ENCODE assay signal across 18 cellular contexts in genomic region chr12:23585156-23585781, GRCh38.
A peak's percentile ranks its signal among the peaks of the same experiment; 100 is the strongest.
DNase-seq lines count a peak whose midpoint lies in the region; ATAC-seq and TF ChIP-seq lines count a peak whose summit lies in the region.
"Had no signal": no experiment of that assay in that cellular context is flagged by ENCODE, and none has a peak within 500 bp of the region (broad histone marks: within the 10 kb centered on the region; RNA-seq: fewer than 3 reads in every experiment).

No MANE protein-coding gene starts in this region.

- H2BK12ac ChIP-seq in H9 (ENCODE audit: insufficient read length, low read depth, low read length) = no peak overlapping the region

- H3K56ac ChIP-seq in H9 (ENCODE audit: insufficient read length, low read depth, low read length) = no peak overlapping the region

- H2BK15ac ChIP-seq in H9 (ENCODE audit: low read depth, low read length) = no peak overlapping the region

- H3K4me1 ChIP-seq in H9 (ENCODE audit: insufficient read depth, low read length) (peaks cover 2% of the 10 kb centered on the region; the same call in 1 of the 2 replicates), iPS-20b (ENCODE audit: insufficient read depth, low read length) (peaks cover 23% of the 10 kb centered on the region; the same call in 1 of the 2 replicates)
- H3K4me1 ChIP-seq: BLaER1 had no signal

- H3K27me3 Mint-ChIP-seq in H9 (ENCODE audit: low read depth) (no peaks in the 10 kb centered on the region), WTC11 (ENCODE audit: low read depth) (no peaks in the 10 kb centered on the region), progenitor cell of endocrine pancreas (no peaks in the 10 kb centered on the region)
- H3K27me3 Mint-ChIP-seq in activated CD4-positive, alpha-beta T cell treated with anti-CD3 and anti-CD28 coated beads, Interleukin-2, amount 10 ng/mL, durations not matched to agents 7 days and 5 days = no peaks in the 10 kb centered on the region
- H3K27me3 Mint-ChIP-seq: CD4-positive, CD25-positive, alpha-beta regulatory T cell; IgD-negative memory B cell had no signal

- DNase-seq in H9 (no peak), WTC11 (ENCODE audit: low spot score) (no peak), progenitor cell of endocrine pancreas (ENCODE audit: low spot score, unreplicated experiment) (no peak), SHP77 treated with DMSO at 0.1 percent for 48 hours (lab: John Stamatoyannopoulos, UW) (no peak), GM13976 (ENCODE audit: low spot score) (no peak)
- DNase-seq in activated CD4-positive, alpha-beta T cell treated with anti-CD3 and anti-CD28 coated beads, Interleukin-2, amount 10 ng/mL, durations not matched to agents 7 days and 5 days = no peak
- DNase-seq: CD4-positive, CD25-positive, alpha-beta regulatory T cell; MM.1S; NCI-H1694; NCI-H2029 treated with DMSO at 0.1 percent for 48 hours; NCI-H2227 treated with DMSO at 0.1 percent for 48 hours; SHP77 had no signal

- no peak overlapping the region for H4K8ac ChIP-seq in H9 (replicated peaks; ENCODE audit: insufficient read length, low read depth, low read length)

- no peak for TF ChIP-seq CTCF in H9 (conservative IDR thresholded peaks at IDR 0.05)
- no peak for TF ChIP-seq CTCF in WTC11 (IDR thresholded peaks at IDR 0.05)
- TF ChIP-seq CTCF in progenitor cell of endocrine pancreas (IDR thresholded peaks at IDR 0.05; ENCODE audit: unreplicated experiment) = no peak
- TF ChIP-seq CTCF in GM13976 (IDR thresholded peaks at IDR 0.05; ENCODE audit: borderline replicate concordance, control extremely low read depth, extremely low read depth, insufficient read depth, missing control alignments) = no peak

- H3K23ac ChIP-seq in H9 (ENCODE audit: insufficient read length, low read depth, low read length) = no peak overlapping the region

- in situ Hi-C loops in GM13976 (cut with MboI; ENCODE audit: low sequenced_read_pairs, unreplicated experiment) = no loop called here

- H3K14ac ChIP-seq in H9 (ENCODE audit: insufficient read depth, low read length) = no peak overlapping the region; the same call in 1 of the 2 replicates

- peak overlapping the region; percentile 95 to 99 (median 98) for H3K27ac Mint-ChIP-seq in H9
- peak overlapping the region; percentile 98 for H3K27ac Mint-ChIP-seq in WTC11
- peak overlapping the region; percentile 47 for H3K27ac Mint-ChIP-seq in progenitor cell of endocrine pancreas
- no peak overlapping the region for H3K27ac Mint-ChIP-seq in activated CD4-positive, alpha-beta T cell treated with anti-CD3 and anti-CD28 coated beads, Interleukin-2, amount 10 ng/mL, durations not matched to agents 7 days and 5 days
- H3K27ac Mint-ChIP-seq: CD4-positive, CD25-positive, alpha-beta regulatory T cell; IgD-negative memory B cell had no signal

- H3K79me2 ChIP-seq in H9 (ENCODE audit: insufficient read depth, low read length) = no peaks in the 10 kb centered on the region

- H3K9me3 ChIP-seq in H9 (ENCODE audit: control insufficient read depth, low read depth, low read length) (no peaks in the 10 kb centered on the region), iPS-20b (ENCODE audit: insufficient read depth, low read depth, low read length) (no peaks in the 10 kb centered on the region)
- H3K9me3 ChIP-seq: BLaER1 had no signal

- H3K4me1 Mint-ChIP-seq in H9 (peaks cover 30 to 35% of the 10 kb centered on the region in 2 experiments), WTC11 (peaks cover 41% of the 10 kb centered on the region), progenitor cell of endocrine pancreas (ENCODE audit: low read depth) (peaks cover 9% of the 10 kb centered on the region)
- H3K4me1 Mint-ChIP-seq in activated CD4-positive, alpha-beta T cell treated with anti-CD3 and anti-CD28 coated beads, Interleukin-2, amount 10 ng/mL, durations not matched to agents 7 days and 5 days = no peaks in the 10 kb centered on the region
- H3K4me1 Mint-ChIP-seq: IgD-negative memory B cell had no signal

- H3K4me3 Mint-ChIP-seq in H9 (peak overlapping the region in 1 of 2 experiments; percentile 10; a peak in 1 of 5 replicates), WTC11 (no peak overlapping the region), progenitor cell of endocrine pancreas (ENCODE audit: low read depth) (no peak overlapping the region)
- H3K4me3 Mint-ChIP-seq in activated CD4-positive, alpha-beta T cell treated with anti-CD3 and anti-CD28 coated beads, Interleukin-2, amount 10 ng/mL, durations not matched to agents 7 days and 5 days = no peak overlapping the region
- H3K4me3 Mint-ChIP-seq: CD4-positive, CD25-positive, alpha-beta regulatory T cell; IgD-negative memory B cell had no signal

- H3K36me3 Mint-ChIP-seq in H9 (ENCODE audit: insufficient read depth in 1 of 3, low read depth in 3 of 3) (no peaks in the 10 kb centered on the region; a peak in 1 of 7 replicates), WTC11 (no peaks in the 10 kb centered on the region), progenitor cell of endocrine pancreas (ENCODE audit: insufficient read depth) (peaks cover 4% of the 10 kb centered on the region)
- no peaks in the 10 kb centered on the region for H3K36me3 Mint-ChIP-seq in activated CD4-positive, alpha-beta T cell treated with anti-CD3 and anti-CD28 coated beads, Interleukin-2, amount 10 ng/mL, durations not matched to agents 7 days and 5 days (ENCODE audit: low read depth)
- H3K36me3 Mint-ChIP-seq: CD4-positive, CD25-positive, alpha-beta regulatory T cell; IgD-negative memory B cell had no signal

- H4K20me1 ChIP-seq in H9 (ENCODE audit: control insufficient read depth, insufficient read depth, insufficient read length) = no peaks in the 10 kb centered on the region
- H4K20me1 ChIP-seq: BLaER1 had no signal

- POLR2A ChIA-PET in WTC11 (lab: Charles Lee) = no interaction called here
- POLR2A ChIA-PET in activated CD4-positive, alpha-beta T cell treated with anti-CD3 and anti-CD28 coated beads, Interleukin-2, amount 10 ng/mL, durations not matched to agents 7 days and 5 days (lab: Charles Lee) = no interaction called here

- CTCF ChIA-PET in WTC11 (lab: Charles Lee) = interaction anchor here (0.8 kb wide), 1 partner anchor 10 kb away, joined by 3 read pairs; no protein-coding TSS in a partner anchor
- CTCF ChIA-PET in activated CD4-positive, alpha-beta T cell treated with anti-CD3 and anti-CD28 coated beads, Interleukin-2, amount 10 ng/mL, durations not matched to agents 7 days and 5 days (lab: Charles Lee) = no interaction called here

- H3K27me3 ChIP-seq in H9 (ENCODE audit: insufficient read depth, low read length) (no peaks in the 10 kb centered on the region), iPS-20b (ENCODE audit: insufficient read depth, low read length) (no peaks in the 10 kb centered on the region)
- H3K27me3 ChIP-seq: BLaER1 had no signal

- H3K36me3 ChIP-seq in iPS-20b (ENCODE audit: insufficient read depth, low read depth, low read length) = no peaks in the 10 kb centered on the region
- H3K36me3 ChIP-seq: BLaER1 had no signal

- H3K27ac ChIP-seq in H9 (ENCODE audit: insufficient read length, low read depth, low read length) (peak overlapping the region; percentile 93), iPS-20b (ENCODE audit: low read length) (peak overlapping the region; percentile 53)
- H3K27ac ChIP-seq: BLaER1, KMS-11, RWPE1 had no signal

- no peaks in the 10 kb centered on the region for H3K79me1 ChIP-seq in H9 (ENCODE audit: insufficient read depth, low read depth, low read length, poor library complexity, severe bottlenecking)

- no peak overlapping the region for H2AK5ac ChIP-seq in H9 (ENCODE audit: insufficient read length, low read length)

- peak overlapping the region; percentile 98 for H2BK120ac ChIP-seq in H9 (ENCODE audit: low read depth, low read length, poor library complexity, severe bottlenecking)

- H3K4ac ChIP-seq in H9 (ENCODE audit: low read depth, low read length) = no peak overlapping the region; the same call in 1 of the 2 replicates

- H3K23me2 ChIP-seq in H9 (ENCODE audit: insufficient read length, low read depth, low read length, poor library complexity, severe bottlenecking) = no peaks in the 10 kb centered on the region

- no peak overlapping the region for H2AFZ ChIP-seq in H9 (ENCODE audit: low read length)

- H3K9ac ChIP-seq in H9 (ENCODE audit: extremely low read depth, insufficient read length, low read length) (no peak overlapping the region), iPS-20b (ENCODE audit: low read depth, low read length) (peak overlapping the region; percentile 67; the same call in 1 of the 2 replicates)
- H3K9ac ChIP-seq: BLaER1, KMS-11 had no signal

- no CpG with 5 or more reads among the region's 2 CpGs for WGBS in H9 (ENCODE audit: extremely low coverage, insufficient read length, low lambda C conversion rate)

- no peak overlapping the region for H3K4me2 ChIP-seq in H9 (ENCODE audit: insufficient read depth, insufficient read length, low read length)
- H3K4me2 ChIP-seq: BLaER1, KMS-11 had no signal

- H3K9me3 Mint-ChIP-seq in H9 = no peaks in the 10 kb centered on the region; a peak in 1 of 5 replicates
- H3K9me3 Mint-ChIP-seq in WTC11 = no peaks in the 10 kb centered on the region
- H3K9me3 Mint-ChIP-seq in progenitor cell of endocrine pancreas (ENCODE audit: low read depth) = peaks cover 7% of the 10 kb centered on the region
- peaks cover 2% of the 10 kb centered on the region for H3K9me3 Mint-ChIP-seq in activated CD4-positive, alpha-beta T cell treated with anti-CD3 and anti-CD28 coated beads, Interleukin-2, amount 10 ng/mL, durations not matched to agents 7 days and 5 days
- H3K9me3 Mint-ChIP-seq: IgD-negative memory B cell had no signal

- H4K91ac ChIP-seq in H9 (ENCODE audit: insufficient read length, low read depth, low read length) = no peak overlapping the region

- no peak overlapping the region for H4K5ac ChIP-seq in H9 (ENCODE audit: insufficient read length, low read depth, low read length)

- H3K4me3 ChIP-seq in iPS-20b (ENCODE audit: low read length) = peak overlapping the region; percentile 36; the same call in 1 of the 2 replicates
- H3K4me3 ChIP-seq: BLaER1 had no signal

- H2BK5ac ChIP-seq in H9 (ENCODE audit: insufficient read length, low read length) = no peak overlapping the region

- H3K18ac ChIP-seq in H9 (ENCODE audit: insufficient read length, low read depth, low read length) = peak overlapping the region; percentile 7

- peak overlapping the region; percentile 92 for H3T11ph ChIP-seq in H9 (ENCODE audit: low read length)

- no peak overlapping the region for H2BK20ac ChIP-seq in H9 (ENCODE audit: low read depth, low read length, poor library complexity, severe bottlenecking)

- peak; percentile 54 for ATAC-seq in WTC11
- ATAC-seq: Panc1 had no signal

TF ChIP-seq in WTC11, 78 proteins besides CTCF, POLR2A, EP300 and RAD21 (continues in another document):
- TF ChIP-seq ZNF232 (CRISPR knock-in tag; IDR thresholded peaks at IDR 0.05) (no peak), SOX15 (CRISPR knock-in tag; IDR thresholded peaks at IDR 0.05) (no peak), IRF2 (CRISPR knock-in tag; IDR thresholded peaks at IDR 0.05; ENCODE audit: borderline replicate concordance, low read depth) (no peak), NR2C2 (CRISPR knock-in tag; IDR thresholded peaks at IDR 0.05) (no peak)
